Comparison of ENCODE assay signal across 1 cellular context in the genomic region with DNA sequence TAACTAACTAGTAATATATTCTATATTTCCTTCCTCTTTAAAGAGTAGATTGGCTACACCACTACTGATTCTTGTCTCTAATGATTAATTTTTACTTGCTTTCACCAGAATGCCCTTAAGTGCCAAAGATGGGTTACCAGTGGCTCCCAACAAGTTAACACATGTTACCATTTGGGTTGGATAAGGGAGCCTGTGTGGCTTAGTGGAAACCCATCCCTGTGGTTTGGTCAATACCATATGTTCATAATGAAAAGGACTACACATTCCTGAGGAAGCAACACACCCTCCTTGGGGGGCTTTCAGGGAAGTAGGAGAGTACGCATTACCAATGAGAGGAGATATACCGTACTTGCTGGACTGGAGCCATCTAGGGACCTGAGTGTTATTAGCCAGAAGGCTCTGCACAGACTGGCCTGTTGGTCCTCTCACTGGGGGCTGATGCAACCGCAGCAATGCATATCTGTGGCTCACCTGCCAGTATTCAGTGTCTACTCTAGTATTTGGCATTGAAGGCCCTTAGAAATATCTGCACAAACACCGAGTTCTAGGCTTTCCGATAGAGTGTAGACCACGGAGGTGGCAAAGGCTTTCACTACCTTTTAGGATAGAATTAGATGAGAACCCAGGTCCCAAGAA.
A peak's percentile ranks its signal among the peaks of the same experiment; 100 is the strongest.
TF ChIP-seq lines count a peak whose summit lies in the region.

No MANE protein-coding gene starts in this region.

TF ChIP-seq in K562, 482 proteins besides CTCF, POLR2A, EP300 and RAD21 (continued from another document):
- TF ChIP-seq MED1 (CRISPR knock-in tag; IDR thresholded peaks at IDR 0.05; ENCODE audit: borderline replicate concordance) (no peak), NR2F6 (CRISPR knock-in tag; IDR thresholded peaks at IDR 0.05) (no peak), TAF15 (IDR thresholded peaks at IDR 0.05; ENCODE audit: low read depth, low read length) (no peak), CEBPG (CRISPR knock-in tag; IDR thresholded peaks at IDR 0.05) (peak; percentile 52; the same call in 1 of the 2 replicates), CEBPG (tag; conservative IDR thresholded peaks at IDR 0.05 in 1 of 2, IDR thresholded peaks at IDR 0.05 in 1 of 2) (peak in 1 of 2 experiments; percentile 55; a peak in 1 of 4 replicates), ZSCAN32 (CRISPR knock-in tag; IDR thresholded peaks at IDR 0.05) (no peak), BCL6 (CRISPR knock-in tag; IDR thresholded peaks at IDR 0.05) (no peak), KLF16 (IDR thresholded peaks at IDR 0.05) (no peak), NFE2 (IDR thresholded peaks at IDR 0.05; ENCODE audit: low read depth) (no peak)
- TF ChIP-seq, protein P1, sequence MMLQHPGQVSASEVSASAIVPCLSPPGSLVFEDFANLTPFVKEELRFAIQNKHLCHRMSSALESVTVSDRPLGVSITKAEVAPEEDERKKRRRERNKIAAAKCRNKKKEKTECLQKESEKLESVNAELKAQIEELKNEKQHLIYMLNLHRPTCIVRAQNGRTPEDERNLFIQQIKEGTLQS (IDR thresholded peaks at IDR 0.05) = peak; percentile 46; the same call in 1 of the 2 replicates
- TF ChIP-seq, protein P1 (CRISPR knock-in tag; conservative IDR thresholded peaks at IDR 0.05) = no peak
- TF ChIP-seq, protein P2, sequence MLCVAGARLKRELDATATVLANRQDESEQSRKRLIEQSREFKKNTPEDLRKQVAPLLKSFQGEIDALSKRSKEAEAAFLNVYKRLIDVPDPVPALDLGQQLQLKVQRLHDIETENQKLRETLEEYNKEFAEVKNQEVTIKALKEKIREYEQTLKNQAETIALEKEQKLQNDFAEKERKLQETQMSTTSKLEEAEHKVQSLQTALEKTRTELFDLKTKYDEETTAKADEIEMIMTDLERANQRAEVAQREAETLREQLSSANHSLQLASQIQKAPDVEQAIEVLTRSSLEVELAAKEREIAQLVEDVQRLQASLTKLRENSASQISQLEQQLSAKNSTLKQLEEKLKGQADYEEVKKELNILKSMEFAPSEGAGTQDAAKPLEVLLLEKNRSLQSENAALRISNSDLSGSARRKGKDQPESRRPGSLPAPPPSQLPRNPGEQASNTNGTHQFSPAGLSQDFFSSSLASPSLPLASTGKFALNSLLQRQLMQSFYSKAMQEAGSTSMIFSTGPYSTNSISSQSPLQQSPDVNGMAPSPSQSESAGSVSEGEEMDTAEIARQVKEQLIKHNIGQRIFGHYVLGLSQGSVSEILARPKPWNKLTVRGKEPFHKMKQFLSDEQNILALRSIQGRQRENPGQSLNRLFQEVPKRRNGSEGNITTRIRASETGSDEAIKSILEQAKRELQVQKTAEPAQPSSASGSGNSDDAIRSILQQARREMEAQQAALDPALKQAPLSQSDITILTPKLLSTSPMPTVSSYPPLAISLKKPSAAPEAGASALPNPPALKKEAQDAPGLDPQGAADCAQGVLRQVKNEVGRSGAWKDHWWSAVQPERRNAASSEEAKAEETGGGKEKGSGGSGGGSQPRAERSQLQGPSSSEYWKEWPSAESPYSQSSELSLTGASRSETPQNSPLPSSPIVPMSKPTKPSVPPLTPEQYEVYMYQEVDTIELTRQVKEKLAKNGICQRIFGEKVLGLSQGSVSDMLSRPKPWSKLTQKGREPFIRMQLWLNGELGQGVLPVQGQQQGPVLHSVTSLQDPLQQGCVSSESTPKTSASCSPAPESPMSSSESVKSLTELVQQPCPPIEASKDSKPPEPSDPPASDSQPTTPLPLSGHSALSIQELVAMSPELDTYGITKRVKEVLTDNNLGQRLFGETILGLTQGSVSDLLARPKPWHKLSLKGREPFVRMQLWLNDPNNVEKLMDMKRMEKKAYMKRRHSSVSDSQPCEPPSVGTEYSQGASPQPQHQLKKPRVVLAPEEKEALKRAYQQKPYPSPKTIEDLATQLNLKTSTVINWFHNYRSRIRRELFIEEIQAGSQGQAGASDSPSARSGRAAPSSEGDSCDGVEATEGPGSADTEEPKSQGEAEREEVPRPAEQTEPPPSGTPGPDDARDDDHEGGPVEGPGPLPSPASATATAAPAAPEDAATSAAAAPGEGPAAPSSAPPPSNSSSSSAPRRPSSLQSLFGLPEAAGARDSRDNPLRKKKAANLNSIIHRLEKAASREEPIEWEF (CRISPR knock-in tag; IDR thresholded peaks at IDR 0.05) = no peak
